Comparison of ENCODE assay signal across 22 cellular contexts in genomic region chr7:152333134-152333533, GRCh38.
A peak's percentile ranks its signal among the peaks of the same experiment; 100 is the strongest.
DNase-seq lines count a peak whose midpoint lies in the region; ATAC-seq and TF ChIP-seq lines count a peak whose summit lies in the region.
"Had no signal": no experiment of that assay in that cellular context is flagged by ENCODE, and none has a peak within 500 bp of the region (broad histone marks: within the 10 kb centered on the region; RNA-seq: fewer than 3 reads in every experiment).

No MANE protein-coding gene starts in this region.

- H3K9me3 ChIP-seq in CD4-positive, alpha-beta T cell (ENCODE audit: control insufficient read depth, low read length) = no peaks in the 10 kb centered on the region
- H3K9me3 ChIP-seq: HAP-1 had no signal

- no peaks in the 10 kb centered on the region for H3K9me3 Mint-ChIP-seq in CD4-positive, alpha-beta T cell
- no peaks in the 10 kb centered on the region for H3K9me3 Mint-ChIP-seq in effector memory CD8-positive, alpha-beta T cell
- H3K9me3 Mint-ChIP-seq in osteocyte (ENCODE audit: unreplicated experiment) = no peaks in the 10 kb centered on the region
- H3K9me3 Mint-ChIP-seq: CD8-positive, alpha-beta T cell had no signal

- POLR2A ChIA-PET in CD4-positive, alpha-beta T cell (lab: Charles Lee) = interaction anchor here (1.1 kb wide), 1 partner anchor 16 kb away, joined by 6 read pairs; no protein-coding TSS in a partner anchor

- peak overlapping the region; percentile 16 for H3K27ac Mint-ChIP-seq in CD4-positive, alpha-beta T cell
- peak overlapping the region; percentile 62 to 88 for H3K27ac Mint-ChIP-seq in effector memory CD8-positive, alpha-beta T cell
- H3K27ac Mint-ChIP-seq in osteocyte (ENCODE audit: unreplicated experiment) = peak overlapping the region; percentile 5
- H3K27ac Mint-ChIP-seq: CD8-positive, alpha-beta T cell had no signal

- no peak for ATAC-seq in CD4-positive, alpha-beta T cell (ENCODE audit: poor library complexity)
- no peak for ATAC-seq in effector memory CD8-positive, alpha-beta T cell (replicated peaks)
- ATAC-seq in GM19455 (IDR thresholded peaks at IDR 0.05; ENCODE audit: unreplicated experiment) (no peak), GM18502 (IDR thresholded peaks at IDR 0.05; ENCODE audit: poor library complexity, unreplicated experiment) (no peak)
- ATAC-seq: CD8-positive, alpha-beta T cell; Right ventricle myocardium inferior had no signal

- no peak overlapping the region for H3K27ac ChIP-seq in CD4-positive, alpha-beta T cell (ENCODE audit: low read depth, low read length)
- H3K27ac ChIP-seq: BLaER1 treated with 17β-estradiol and CSF1 and Interleukin-3, amounts not matched to agents 10 nM and 100 nM; GM23248 had no signal

- peaks cover 72% of the 10 kb centered on the region for H3K4me1 Mint-ChIP-seq in CD4-positive, alpha-beta T cell (ENCODE audit: low read depth)
- H3K4me1 Mint-ChIP-seq in effector memory CD8-positive, alpha-beta T cell (ENCODE audit: low read depth in 2 of 2) = peaks cover 34 to 67% of the 10 kb centered on the region in 2 donors
- H3K4me1 Mint-ChIP-seq in osteocyte (ENCODE audit: unreplicated experiment) = peaks cover 26% of the 10 kb centered on the region

- no peak for DNase-seq in CD4-positive, alpha-beta T cell
- DNase-seq in MV-4-11 (lab: John Stamatoyannopoulos, UW) (peak; percentile 9), osteocyte (ENCODE audit: extremely low spot score, unreplicated experiment) (no peak), head of caudate nucleus (no peak)
- DNase-seq in effector memory CD8-positive, alpha-beta T cell = no peak
- no peak for DNase-seq in activated effector memory CD4-positive, alpha-beta T cell treated with Interleukin-2 at 50 U/mL for 16 hours
- DNase-seq: Calu3; CD8-positive, alpha-beta T cell; EL; GF-D8; GM23248; IMR-90; Karpas-422; NCI-H1694; NCI-H2081; NCI-H2171 treated with DMSO at 0.1 percent for 48 hours; NCI-H526 had no signal

- H3K27me3 Mint-ChIP-seq in CD4-positive, alpha-beta T cell = no peaks in the 10 kb centered on the region
- H3K27me3 Mint-ChIP-seq in effector memory CD8-positive, alpha-beta T cell = no peaks in the 10 kb centered on the region
- H3K27me3 Mint-ChIP-seq in osteocyte (ENCODE audit: unreplicated experiment) = no peaks in the 10 kb centered on the region

- no peak overlapping the region for H3K4me3 Mint-ChIP-seq in CD4-positive, alpha-beta T cell
- no peak overlapping the region for H3K4me3 Mint-ChIP-seq in effector memory CD8-positive, alpha-beta T cell
- H3K4me3 Mint-ChIP-seq in osteocyte (ENCODE audit: unreplicated experiment) = no peak overlapping the region
- H3K4me3 Mint-ChIP-seq: CD8-positive, alpha-beta T cell had no signal

- intact Hi-C loops in CD4-positive, alpha-beta T cell (cut with DNase I, micrococcal nuclease) = loop anchor here in 1 of 2 experiments (10.0 kb wide), 1 partner anchor 492 kb away; no protein-coding TSS in a partner anchor
- intact Hi-C loops in head of caudate nucleus (cut with DNase I) = no loop called here

- no peaks in the 10 kb centered on the region for H3K27me3 ChIP-seq in CD4-positive, alpha-beta T cell (ENCODE audit: control insufficient read depth, insufficient read depth, low read length)
- H3K27me3 ChIP-seq: BLaER1 treated with 17β-estradiol and CSF1 and Interleukin-3, amounts not matched to agents 10 nM and 100 nM had no signal

- H3K36me3 Mint-ChIP-seq in CD4-positive, alpha-beta T cell (ENCODE audit: low read depth) = peaks cover 34% of the 10 kb centered on the region
- peaks cover 26% of the 10 kb centered on the region for H3K36me3 Mint-ChIP-seq in effector memory CD8-positive, alpha-beta T cell (ENCODE audit: insufficient read depth)
- peaks cover 14% of the 10 kb centered on the region for H3K36me3 Mint-ChIP-seq in osteocyte (ENCODE audit: unreplicated experiment)

- CTCF ChIA-PET in CD4-positive, alpha-beta T cell (lab: Charles Lee) = no interaction called here

- no peak for TF ChIP-seq CTCF in CD4-positive, alpha-beta T cell (IDR thresholded peaks at IDR 0.05)
- no peak for TF ChIP-seq CTCF in osteocyte (IDR thresholded peaks at IDR 0.05)

Comparison
In these comparisons a context has a peak if more than half of its experiments do, and no peak if none do; other contexts are left out.
1. H3K27ac Mint-ChIP-seq: peak in every context shown above with its lines; median percentile 75 in effector memory CD8-positive, alpha-beta T cell; 16 in CD4-positive, alpha-beta T cell; 5 in osteocyte.